ENCODE assay signal across 21 cellular contexts in genomic region chr7:50674299-50674698, GRCh38.
A peak's percentile ranks its signal among the peaks of the same experiment; 100 is the strongest.
DNase-seq lines count a peak whose midpoint lies in the region; ATAC-seq and TF ChIP-seq lines count a peak whose summit lies in the region.
"Had no signal": no experiment of that assay in that cellular context is flagged by ENCODE, and none has a peak within 500 bp of the region (broad histone marks: within the 10 kb centered on the region; RNA-seq: fewer than 3 reads in every experiment).

No MANE protein-coding gene starts in this region.

- DNase-seq in natural killer cell treated with Interleukin-12 subunit alpha and Interleukin-12 subunit beta and Interleukin-15 and Interleukin-18, amount 100 ng/mL, for 72 hours (ENCODE audit: low spot score): peak; percentile 45
- DNase-seq in natural killer cell (no peak), psoas muscle (no peak), substantia nigra (lab: John Stamatoyannopoulos, UW) (no peak)
- no peak for DNase-seq in naive thymus-derived CD8-positive, alpha-beta T cell
- DNase-seq in stimulated activated naive CD8-positive, alpha-beta T cell treated with anti-CD3 and anti-CD28 coated beads, Interleukin-15, Interleukin-2, amounts not matched to agents 100 U/mL and 50 U/mL, for 24 hours: no peak
- DNase-seq: Caco-2; CD4-positive, CD25-positive, alpha-beta regulatory T cell; CD8-positive, alpha-beta T cell; DMS153; DND-41; GM23248; H9 had no signal

- TF ChIP-seq CTCF in natural killer cell (IDR thresholded peaks at IDR 0.05): no peak
- no peak for TF ChIP-seq CTCF in psoas muscle (IDR thresholded peaks at IDR 0.05)

- no peaks in the 10 kb centered on the region for H3K4me1 Mint-ChIP-seq in natural killer cell treated with Interleukin-12 subunit alpha and Interleukin-12 subunit beta and Interleukin-15 and Interleukin-18, amount 100 ng/mL, for 72 hours (ENCODE audit: low read depth in 2 of 2)
- no peaks in the 10 kb centered on the region for H3K4me1 Mint-ChIP-seq in natural killer cell
- peaks cover 0 to 4% (median 3%) of the 10 kb centered on the region in 4 donors for H3K4me1 Mint-ChIP-seq in naive thymus-derived CD8-positive, alpha-beta T cell
- H3K4me1 Mint-ChIP-seq: B cell had no signal

- no peak overlapping the region for H3K4me3 ChIP-seq in psoas muscle
- H3K4me3 ChIP-seq in skeletal muscle tissue (ENCODE audit: low read length in 3 of 3): no peak overlapping the region
- H3K4me3 ChIP-seq: BLaER1, GM12878, GM23248 had no signal

- no peaks in the 10 kb centered on the region for H3K36me3 Mint-ChIP-seq in natural killer cell treated with Interleukin-12 subunit alpha and Interleukin-12 subunit beta and Interleukin-15 and Interleukin-18, amount 100 ng/mL, for 72 hours
- H3K36me3 Mint-ChIP-seq in natural killer cell: no peaks in the 10 kb centered on the region
- no peaks in the 10 kb centered on the region for H3K36me3 Mint-ChIP-seq in naive thymus-derived CD8-positive, alpha-beta T cell
- H3K36me3 Mint-ChIP-seq: CD4-positive, CD25-positive, alpha-beta regulatory T cell had no signal

- 82 to 89% (median 83%) methylated on average over 10 of the region's 10 CpGs for WGBS in psoas muscle, 3 donors

- H3K27ac ChIP-seq in psoas muscle (peak overlapping the region; percentile 81), skeletal muscle tissue (ENCODE audit: low read depth, low read length) (peak overlapping the region; percentile 77), substantia nigra (ENCODE audit: low read depth, low read length, poor library complexity, severe bottlenecking) (no peak overlapping the region)
- H3K27ac ChIP-seq: 22Rv1, BLaER1, C4-2B, GM23248 had no signal

- H3K4me1 ChIP-seq in psoas muscle: peaks cover 56% of the 10 kb centered on the region
- peaks cover 52 to 67% (median 56%) of the 10 kb centered on the region in 3 donors for H3K4me1 ChIP-seq in skeletal muscle tissue (ENCODE audit: control insufficient read depth in 3 of 3, insufficient read depth in 3 of 3, low read length in 3 of 3)

- no peaks in the 10 kb centered on the region for H3K9me3 Mint-ChIP-seq in natural killer cell treated with Interleukin-12 subunit alpha and Interleukin-12 subunit beta and Interleukin-15 and Interleukin-18, amount 100 ng/mL, for 72 hours
- no peaks in the 10 kb centered on the region for H3K9me3 Mint-ChIP-seq in natural killer cell
- no peaks in the 10 kb centered on the region for H3K9me3 Mint-ChIP-seq in naive thymus-derived CD8-positive, alpha-beta T cell
- H3K9me3 Mint-ChIP-seq: CD8-positive, alpha-beta T cell had no signal

- ATAC-seq in natural killer cell treated with Interleukin-12 subunit alpha and Interleukin-12 subunit beta and Interleukin-15 and Interleukin-18, amount 100 ng/mL, for 72 hours: peak in 1 of 2 donors; percentile 21
- ATAC-seq in natural killer cell: no peak
- ATAC-seq in psoas muscle: no peak
- ATAC-seq in HG03139 (IDR thresholded peaks at IDR 0.05; ENCODE audit: unreplicated experiment): no peak
- ATAC-seq in naive thymus-derived CD8-positive, alpha-beta T cell: no peak
- no peak for ATAC-seq in stimulated activated naive CD8-positive, alpha-beta T cell treated with anti-CD3 and anti-CD28 coated beads, Interleukin-15, Interleukin-2, amounts not matched to agents 100 U/mL and 50 U/mL, for 24 hours
- ATAC-seq: CD8-positive, alpha-beta T cell; GM12878; HCT116 had no signal

- POLR2A ChIA-PET in naive thymus-derived CD8-positive, alpha-beta T cell (lab: Charles Lee): no interaction called here

- no peak overlapping the region for H3K4me3 Mint-ChIP-seq in natural killer cell treated with Interleukin-12 subunit alpha and Interleukin-12 subunit beta and Interleukin-15 and Interleukin-18, amount 100 ng/mL, for 72 hours
- no peak overlapping the region for H3K4me3 Mint-ChIP-seq in natural killer cell
- no peak overlapping the region for H3K4me3 Mint-ChIP-seq in naive thymus-derived CD8-positive, alpha-beta T cell
- H3K4me3 Mint-ChIP-seq: B cell; CD4-positive, CD25-positive, alpha-beta regulatory T cell; CD8-positive, alpha-beta T cell; H9 had no signal

- intact Hi-C loops in natural killer cell (cut with micrococcal nuclease): no loop called here
- intact Hi-C loops in psoas muscle (cut with DNase I): no loop called here

- peaks cover 2 to 23% of the 10 kb centered on the region in 2 donors for H3K36me3 ChIP-seq in psoas muscle (ENCODE audit: insufficient read depth in 1 of 2, low read depth in 1 of 2)
- H3K36me3 ChIP-seq in skeletal muscle tissue (ENCODE audit: control insufficient read depth in 3 of 3, insufficient read depth in 3 of 3, low read length in 3 of 3): peaks cover 5 to 13% (median 9%) of the 10 kb centered on the region in 3 donors

- H3K9ac ChIP-seq in skeletal muscle tissue (ENCODE audit: low read depth in 1 of 3, low read length in 3 of 3): peak overlapping the region in 2 of 3 donors; percentile 8 to 34
- H3K9ac ChIP-seq: BLaER1, GM23248 had no signal

- H3K27ac Mint-ChIP-seq in natural killer cell treated with Interleukin-12 subunit alpha and Interleukin-12 subunit beta and Interleukin-15 and Interleukin-18, amount 100 ng/mL, for 72 hours: no peak overlapping the region
- H3K27ac Mint-ChIP-seq in natural killer cell: no peak overlapping the region
- H3K27ac Mint-ChIP-seq in naive thymus-derived CD8-positive, alpha-beta T cell: no peak overlapping the region
- H3K27ac Mint-ChIP-seq: B cell; CD8-positive, alpha-beta T cell had no signal

- H3K27me3 ChIP-seq in psoas muscle (ENCODE audit: insufficient read depth in 3 of 3, low read length in 2 of 3) (no peaks in the 10 kb centered on the region), skeletal muscle tissue (ENCODE audit: control insufficient read depth in 3 of 3, insufficient read depth in 3 of 3, low read length in 3 of 3) (no peaks in the 10 kb centered on the region)
- H3K27me3 ChIP-seq: BLaER1 had no signal

- H3K27me3 Mint-ChIP-seq in natural killer cell treated with Interleukin-12 subunit alpha and Interleukin-12 subunit beta and Interleukin-15 and Interleukin-18, amount 100 ng/mL, for 72 hours: peaks cover 8 to 11% of the 10 kb centered on the region in 2 donors
- peaks cover 5 to 11% of the 10 kb centered on the region in 2 donors for H3K27me3 Mint-ChIP-seq in natural killer cell (ENCODE audit: low read depth in 2 of 2)
- peaks cover 0 to 2% (median 0%) of the 10 kb centered on the region in 5 donors for H3K27me3 Mint-ChIP-seq in naive thymus-derived CD8-positive, alpha-beta T cell

- H3K9me3 ChIP-seq in psoas muscle (no peaks in the 10 kb centered on the region), skeletal muscle tissue (ENCODE audit: control insufficient read depth in 3 of 3, low read length in 3 of 3) (no peaks in the 10 kb centered on the region)
- H3K9me3 ChIP-seq: Caco-2 had no signal
